In genomic region chr20:48658198-48658476, GRCh38 we compare ENCODE assay signal across 12 cellular contexts.
DNase-seq lines count a peak whose midpoint lies in the region; ATAC-seq and TF ChIP-seq lines count a peak whose summit lies in the region.
"Had no signal": no experiment of that assay in that cellular context is flagged by ENCODE, and none has a peak within 500 bp of the region (broad histone marks: within the 10 kb centered on the region; RNA-seq: fewer than 3 reads in every experiment).

No MANE protein-coding gene starts in this region.

- H3K9me3 Mint-ChIP-seq in activated CD8-positive, alpha-beta T cell treated with anti-CD3 and anti-CD28 coated beads for 36 hours = no peaks in the 10 kb centered on the region
- H3K9me3 Mint-ChIP-seq in activated CD8-positive, alpha-beta T cell treated with anti-CD3 and anti-CD28 coated beads, Interleukin-2, amount 10 ng/mL, durations not matched to agents 7 days and 5 days (ENCODE audit: insufficient read depth) = no peaks in the 10 kb centered on the region
- no peaks in the 10 kb centered on the region for H3K9me3 Mint-ChIP-seq in dendritic cell treated with granulocyte-macrophage colony-stimulating factor and Interleukin-4, amounts not matched to agents 40 ng/mL and 50 ng/mL, for 4 days

- H3K4ac ChIP-seq in trophoblast cell (ENCODE audit: low read depth, low read length) = no peak overlapping the region

- H3K79me2 ChIP-seq in trophoblast cell (ENCODE audit: control insufficient read depth, insufficient read depth, low read length, poor library complexity) (no peaks in the 10 kb centered on the region), mammary epithelial cell (ENCODE audit: insufficient read depth, low read length) (no peaks in the 10 kb centered on the region)
- H3K79me2 ChIP-seq: parathyroid adenoma had no signal

- H3K79me1 ChIP-seq in trophoblast cell (ENCODE audit: low read length) = no peaks in the 10 kb centered on the region

- H3K27me3 ChIP-seq in NT2/D1 (ENCODE audit: insufficient read depth, insufficient read length) (no peaks in the 10 kb centered on the region), trophoblast cell (ENCODE audit: insufficient read depth, low read length) (no peaks in the 10 kb centered on the region), esophagus squamous epithelium (peaks cover 0 to 11% (median 0%) of the 10 kb centered on the region in 4 donors), mammary epithelial cell (ENCODE audit: insufficient read depth, low read length) (no peaks in the 10 kb centered on the region)

- no peaks in the 10 kb centered on the region for H4K20me1 ChIP-seq in mammary epithelial cell (ENCODE audit: insufficient read depth, low read length)

- H3K4me1 ChIP-seq in NT2/D1 (ENCODE audit: insufficient read depth, insufficient read length) (peaks cover 7% of the 10 kb centered on the region), trophoblast cell (ENCODE audit: control insufficient read depth in 1 of 2, insufficient read depth in 2 of 2, low read length in 2 of 2) (no peaks in the 10 kb centered on the region), esophagus squamous epithelium (peaks cover 0 to 24% (median 5%) of the 10 kb centered on the region in 3 donors), mammary epithelial cell (ENCODE audit: insufficient read depth, low read length) (no peaks in the 10 kb centered on the region)
- H3K4me1 ChIP-seq: HAP-1, parathyroid adenoma had no signal

- H2BK12ac ChIP-seq in trophoblast cell (ENCODE audit: low read length) = no peak overlapping the region

- H3K14ac ChIP-seq in trophoblast cell (ENCODE audit: low read length) = no peak overlapping the region

- H2AFZ ChIP-seq in trophoblast cell (ENCODE audit: insufficient read depth, low read length, poor library complexity) (no peak overlapping the region), mammary epithelial cell (ENCODE audit: low read depth, low read length) (no peak overlapping the region)
- H2AFZ ChIP-seq: parathyroid adenoma had no signal

- H3K27ac Mint-ChIP-seq in activated CD8-positive, alpha-beta T cell treated with anti-CD3 and anti-CD28 coated beads for 36 hours = peak overlapping the region; percentile 63
- H3K27ac Mint-ChIP-seq in activated CD8-positive, alpha-beta T cell treated with anti-CD3 and anti-CD28 coated beads, Interleukin-2, amount 10 ng/mL, durations not matched to agents 7 days and 5 days = no peak overlapping the region
- H3K27ac Mint-ChIP-seq in dendritic cell treated with granulocyte-macrophage colony-stimulating factor and Interleukin-4, amounts not matched to agents 40 ng/mL and 50 ng/mL, for 4 days = peak overlapping the region; percentile 54
- H3K27ac Mint-ChIP-seq: type B pancreatic cell had no signal

- H3K9ac ChIP-seq in NT2/D1 (ENCODE audit: insufficient read length, low read depth) (peak overlapping the region; percentile 39), trophoblast cell (ENCODE audit: low read length) (no peak overlapping the region), mammary epithelial cell (ENCODE audit: insufficient read depth, low read length) (no peak overlapping the region)
- H3K9ac ChIP-seq: parathyroid adenoma had no signal

- no peak overlapping the region for H3K4me3 Mint-ChIP-seq in activated CD8-positive, alpha-beta T cell treated with anti-CD3 and anti-CD28 coated beads for 36 hours
- H3K4me3 Mint-ChIP-seq in activated CD8-positive, alpha-beta T cell treated with anti-CD3 and anti-CD28 coated beads, Interleukin-2, amount 10 ng/mL, durations not matched to agents 7 days and 5 days = no peak overlapping the region
- H3K4me3 Mint-ChIP-seq in dendritic cell treated with granulocyte-macrophage colony-stimulating factor and Interleukin-4, amounts not matched to agents 40 ng/mL and 50 ng/mL, for 4 days = no peak overlapping the region
- H3K4me3 Mint-ChIP-seq: activated naive CD8-positive, alpha-beta T cell; type B pancreatic cell had no signal

- H3K23ac ChIP-seq in trophoblast cell (ENCODE audit: low read length) = no peak overlapping the region

- peak overlapping the region; percentile 38 for H4K91ac ChIP-seq in trophoblast cell (ENCODE audit: low read depth, low read length)

- H3K27me3 Mint-ChIP-seq in activated CD8-positive, alpha-beta T cell treated with anti-CD3 and anti-CD28 coated beads for 36 hours = no peaks in the 10 kb centered on the region
- H3K27me3 Mint-ChIP-seq in activated CD8-positive, alpha-beta T cell treated with anti-CD3 and anti-CD28 coated beads, Interleukin-2, amount 10 ng/mL, durations not matched to agents 7 days and 5 days (ENCODE audit: low read depth) = no peaks in the 10 kb centered on the region
- H3K27me3 Mint-ChIP-seq in dendritic cell treated with granulocyte-macrophage colony-stimulating factor and Interleukin-4, amounts not matched to agents 40 ng/mL and 50 ng/mL, for 4 days = no peaks in the 10 kb centered on the region
- H3K27me3 Mint-ChIP-seq: activated naive CD8-positive, alpha-beta T cell had no signal

- in situ Hi-C loops in mammary epithelial cell (cut with MboI; ENCODE audit: low sequenced_read_pairs in 2 of 2) = loop anchor here (5.0 kb wide), 2 partner anchors 244 to 249 kb away; no protein-coding TSS in a partner anchor

- H3K4me2 ChIP-seq in trophoblast cell (ENCODE audit: low read length) = no peak overlapping the region
- H3K4me2 ChIP-seq in mammary epithelial cell (ENCODE audit: insufficient read depth, low read depth, low read length) = no peak overlapping the region

- dilution Hi-C loops in mammary epithelial cell (cut with HindIII; ENCODE audit: low sequenced_read_pairs) = loop anchor here (10.0 kb wide), 1 partner anchor 247 kb away; no protein-coding TSS in a partner anchor

- H3K36me3 ChIP-seq in NT2/D1 (ENCODE audit: insufficient read depth, insufficient read length, low read length) (peaks cover 57% of the 10 kb centered on the region), trophoblast cell (ENCODE audit: control insufficient read depth in 1 of 2, insufficient read depth in 2 of 2, low read length in 2 of 2) (no peaks in the 10 kb centered on the region), esophagus squamous epithelium (peaks cover 0 to 43% (median 0%) of the 10 kb centered on the region in 3 donors), mammary epithelial cell (ENCODE audit: insufficient read depth, low read length) (no peaks in the 10 kb centered on the region)
- H3K36me3 ChIP-seq: HAP-1 had no signal

- no CpG with 5 or more reads among the region's 9 CpGs for WGBS in trophoblast cell (ENCODE audit: extremely low coverage, insufficient coverage, insufficient read length)
- 60% methylated on average over 1 of the region's 9 CpGs; no CpG with 5 or more reads in 1 of the 2 donors for WGBS in esophagus squamous epithelium, 2 donors
- 58% methylated on average over 9 of the region's 9 CpGs for WGBS in mammary epithelial cell (ENCODE audit: low coverage, missing lambda C conversion rate)

- CTCF ChIA-PET in activated CD8-positive, alpha-beta T cell treated with anti-CD3 and anti-CD28 coated beads for 36 hours (lab: Charles Lee) = interaction anchor here (0.6 to 3.8 kb wide), 44 partner anchors 9 to 328 kb away, joined by 3 to 70 read pairs (median 5); partner anchors contain the start of genes ARFGEF2 and PREX1
- CTCF ChIA-PET in activated CD8-positive, alpha-beta T cell treated with anti-CD3 and anti-CD28 coated beads, Interleukin-2, amount 10 ng/mL, durations not matched to agents 7 days and 5 days (lab: Charles Lee) = interaction anchor here (0.5 to 1.9 kb wide), 37 partner anchors 11 to 507 kb away, joined by 3 to 47 read pairs (median 5); no protein-coding TSS in a partner anchor
- CTCF ChIA-PET in mammary epithelial cell (lab: Charles Lee; ENCODE audit: low non-redundant PET) = interaction anchor here (1.0 to 2.1 kb wide), 2 partner anchors 239 to 247 kb away, joined by 3 to 19 read pairs; no protein-coding TSS in a partner anchor

- DNase-seq in activated CD8-positive, alpha-beta T cell treated with anti-CD3 and anti-CD28 coated beads for 36 hours = no peak
- DNase-seq in activated CD8-positive, alpha-beta T cell treated with anti-CD3 and anti-CD28 coated beads, Interleukin-2, amount 10 ng/mL, durations not matched to agents 7 days and 5 days = no peak
- DNase-seq in NT2/D1 (ENCODE audit: low read depth, low spot score) (no peak), trophoblast cell (no peak), esophagus squamous epithelium (lab: John Stamatoyannopoulos, UW) (no peak), mammary epithelial cell (no peak)

- no peak for ATAC-seq in activated CD8-positive, alpha-beta T cell treated with anti-CD3 and anti-CD28 coated beads for 36 hours
- no peak for ATAC-seq in activated CD8-positive, alpha-beta T cell treated with anti-CD3 and anti-CD28 coated beads, Interleukin-2, amount 10 ng/mL, durations not matched to agents 7 days and 5 days
- ATAC-seq in GM21723 (IDR thresholded peaks at IDR 0.05; ENCODE audit: unreplicated experiment) = no peak

- no peak for TF ChIP-seq POLR2A in esophagus squamous epithelium (IDR thresholded peaks at IDR 0.05)

- no peak overlapping the region for H2BK5ac ChIP-seq in trophoblast cell (ENCODE audit: low read depth, low read length, poor library complexity)

- H4K8ac ChIP-seq in trophoblast cell (ENCODE audit: low read depth, low read length) = no peak overlapping the region

- no peak for TF ChIP-seq CTCF in activated CD8-positive, alpha-beta T cell treated with anti-CD3 and anti-CD28 coated beads for 36 hours (IDR thresholded peaks at IDR 0.05)
- TF ChIP-seq CTCF in esophagus squamous epithelium (IDR thresholded peaks at IDR 0.05) (no peak), mammary epithelial cell (conservative IDR thresholded peaks at IDR 0.05 in 1 of 2, IDR thresholded peaks at IDR 0.05 in 1 of 2; ENCODE audit: extremely low read depth in 1 of 2, insufficient read depth in 1 of 2, low read depth in 1 of 2, low read length in 2 of 2) (no peak)

- H3K27ac ChIP-seq in trophoblast cell (ENCODE audit: low read depth, low read length) (no peak overlapping the region), esophagus squamous epithelium (no peak overlapping the region), mammary epithelial cell (ENCODE audit: insufficient read depth, low read depth, low read length) (no peak overlapping the region)

- no peak overlapping the region for H2AK5ac ChIP-seq in trophoblast cell (ENCODE audit: low read length)

- H3K9me3 ChIP-seq in NT2/D1 (ENCODE audit: insufficient read depth, low read length) (peaks cover 15% of the 10 kb centered on the region), trophoblast cell (ENCODE audit: insufficient read depth, low read depth, low read length) (peaks cover 4% of the 10 kb centered on the region), esophagus squamous epithelium (no peaks in the 10 kb centered on the region), mammary epithelial cell (replicated peaks; ENCODE audit: insufficient read depth, low read length) (no peaks in the 10 kb centered on the region)
- H3K9me3 ChIP-seq: HAP-1 had no signal

- peaks cover 17% of the 10 kb centered on the region for H3K4me1 Mint-ChIP-seq in activated CD8-positive, alpha-beta T cell treated with anti-CD3 and anti-CD28 coated beads for 36 hours (ENCODE audit: low read depth)
- peaks cover 27% of the 10 kb centered on the region for H3K4me1 Mint-ChIP-seq in activated CD8-positive, alpha-beta T cell treated with anti-CD3 and anti-CD28 coated beads, Interleukin-2, amount 10 ng/mL, durations not matched to agents 7 days and 5 days (ENCODE audit: low read depth)
- peaks cover 14% of the 10 kb centered on the region for H3K4me1 Mint-ChIP-seq in dendritic cell treated with granulocyte-macrophage colony-stimulating factor and Interleukin-4, amounts not matched to agents 40 ng/mL and 50 ng/mL, for 4 days (ENCODE audit: low read depth)

- peaks cover 68% of the 10 kb centered on the region for H3K36me3 Mint-ChIP-seq in activated CD8-positive, alpha-beta T cell treated with anti-CD3 and anti-CD28 coated beads for 36 hours (ENCODE audit: low read depth)
- peaks cover 85% of the 10 kb centered on the region for H3K36me3 Mint-ChIP-seq in activated CD8-positive, alpha-beta T cell treated with anti-CD3 and anti-CD28 coated beads, Interleukin-2, amount 10 ng/mL, durations not matched to agents 7 days and 5 days (ENCODE audit: low read depth)
- peaks cover 100% of the 10 kb centered on the region for H3K36me3 Mint-ChIP-seq in dendritic cell treated with granulocyte-macrophage colony-stimulating factor and Interleukin-4, amounts not matched to agents 40 ng/mL and 50 ng/mL, for 4 days (ENCODE audit: low read depth)

- intact Hi-C loops in activated CD8-positive, alpha-beta T cell treated with anti-CD3 and anti-CD28 coated beads for 36 hours (cut with micrococcal nuclease) = loop anchor here (5.0 kb wide), 1 partner anchor 169 kb away; the partner anchor contains the start of gene PREX1
- intact Hi-C loops in dendritic cell treated with granulocyte-macrophage colony-stimulating factor and Interleukin-4, amounts not matched to agents 40 ng/mL and 50 ng/mL, for 4 days (cut with micrococcal nuclease) = loop anchor here (10.0 kb wide), 1 partner anchor 167 kb away; the partner anchor contains the start of gene PREX1
- intact Hi-C loops in esophagus squamous epithelium (cut with DNase I) = loop anchor here (2.0 kb wide), 1 partner anchor 247 kb away; no protein-coding TSS in a partner anchor
- intact Hi-C loops in mammary epithelial cell (cut with micrococcal nuclease) = no loop called here

- BruUV-seq in mammary epithelial cell (replicated peaks; lab: Mats Ljungman, UMichigan) = no TSS peak

- no peak overlapping the region for H3K18ac ChIP-seq in trophoblast cell (ENCODE audit: low read length)

- no peak overlapping the region for H2BK120ac ChIP-seq in trophoblast cell (ENCODE audit: insufficient read depth, low read length, poor library complexity)

- H3K4me3 ChIP-seq in NT2/D1 (ENCODE audit: insufficient read length, low read depth) (no peak overlapping the region), trophoblast cell (ENCODE audit: low read depth, low read length) (no peak overlapping the region), esophagus squamous epithelium (no peak overlapping the region), mammary epithelial cell (replicated peaks in 1 of 3; ENCODE audit: insufficient read depth in 1 of 3, low read depth in 2 of 3, low read length in 3 of 3) (no peak overlapping the region)
- H3K4me3 ChIP-seq: HAP-1 had no signal

- POLR2A ChIA-PET in activated CD8-positive, alpha-beta T cell treated with anti-CD3 and anti-CD28 coated beads for 36 hours (lab: Charles Lee) = interaction anchor here (1.0 to 1.6 kb wide), 5 partner anchors 24 to 263 kb away, joined by 3 to 6 read pairs (median 4); partner anchors contain the start of gene ARFGEF2
- POLR2A ChIA-PET in activated CD8-positive, alpha-beta T cell treated with anti-CD3 and anti-CD28 coated beads, Interleukin-2, amount 10 ng/mL, durations not matched to agents 7 days and 5 days (lab: Charles Lee) = interaction anchor here (0.8 to 1.3 kb wide), 2 partner anchors 16 to 173 kb away, joined by 3 to 4 read pairs; no protein-coding TSS in a partner anchor

- no peak overlapping the region for H4K12ac ChIP-seq in trophoblast cell (ENCODE audit: low read depth, low read length)
